ENCODE assay signal across 8 cellular contexts in the genomic region with DNA sequence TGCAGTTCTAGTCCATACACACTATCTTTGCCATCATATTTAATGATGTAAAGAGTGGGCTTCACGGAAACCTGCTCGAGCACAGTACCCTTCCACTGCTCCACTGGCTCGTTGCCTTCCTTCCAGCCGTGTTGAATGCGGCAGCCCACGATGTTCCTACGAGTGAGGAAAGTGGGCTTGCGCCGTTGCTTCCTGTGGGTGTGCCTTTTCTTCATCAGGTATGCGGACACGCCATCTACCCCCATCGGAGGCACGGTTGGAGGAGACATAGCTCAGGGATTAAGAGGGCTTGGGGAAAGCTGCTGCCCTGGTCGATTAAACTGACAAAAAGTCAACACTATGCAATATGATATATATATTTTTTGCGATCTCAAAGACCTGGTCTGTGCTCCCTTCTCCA. TPM values are rescaled to one million over a fixed set of nuclear protein-coding genes. Genes with fewer than 3 reads are reported as not detected.
DNase-seq lines count a peak whose midpoint lies in the region; ATAC-seq, FAIRE-seq and TF ChIP-seq lines count a peak whose summit lies in the region.

No MANE protein-coding gene starts in this region.

- 0 to 41% (median 10%) methylated on average over 15 of the region's 15 CpGs for WGBS in small intestine, 3 donors

- H3K4me2 ChIP-seq in OCI-LY3 (ENCODE audit: low read length) = peak overlapping the region; percentile 93

- H3K4me3 ChIP-seq in OCI-LY3 (ENCODE audit: low read length) (peak overlapping the region; percentile 88), astrocyte of the spinal cord (ENCODE audit: low read depth, low read length) (peak overlapping the region; percentile 59), small intestine (ENCODE audit: low read depth in 1 of 2, low read length in 2 of 2) (peak overlapping the region; percentile 47 to 64)

- TF ChIP-seq POLR2A in GM18951 (IDR thresholded peaks at IDR 0.05; ENCODE audit: extremely low read depth, insufficient read depth, insufficient read length) = peak; percentile 8

- peak overlapping the region; percentile 76 for H3K27ac ChIP-seq in OCI-LY3 (ENCODE audit: low read length)
- peak overlapping the region in 1 of 2 donors; percentile 89 for H3K27ac ChIP-seq in small intestine (ENCODE audit: low read depth in 1 of 2, low read length in 1 of 2)

- H3K4me1 ChIP-seq in OCI-LY3 (ENCODE audit: low read length) (peaks cover 14% of the 10 kb centered on the region), small intestine (ENCODE audit: control insufficient read depth in 2 of 2, insufficient read depth in 1 of 2, low read depth in 1 of 2, low read length in 1 of 2) (no peaks in the 10 kb centered on the region)

- H3K36me3 ChIP-seq in OCI-LY3 (replicated peaks; ENCODE audit: low read depth, low read length) (no peaks in the 10 kb centered on the region), small intestine (ENCODE audit: control insufficient read depth in 2 of 2, insufficient read depth in 2 of 2, low read length in 2 of 2) (no peaks in the 10 kb centered on the region)

- H3K9me3 ChIP-seq in OCI-LY3 (ENCODE audit: insufficient read depth, low read length) (no peaks in the 10 kb centered on the region), small intestine (ENCODE audit: control insufficient read depth, low read depth) (no peaks in the 10 kb centered on the region)

- TF ChIP-seq CTCF in OCI-LY3 (IDR thresholded peaks at IDR 0.05; ENCODE audit: low read depth, low read length) (no peak), astrocyte of the spinal cord (IDR thresholded peaks at IDR 0.05; ENCODE audit: low read depth, low read length) (no peak)

- in situ Hi-C loops in GM18951 (cut with MboI; ENCODE audit: low sequenced_read_pairs, unreplicated experiment) = no loop called here
- in situ Hi-C loops in astrocyte of the spinal cord (cut with HindIII; ENCODE audit: low sequenced_read_pairs) = no loop called here

- H3K27me3 ChIP-seq in OCI-LY3 (ENCODE audit: low read depth, low read length) = no peaks in the 10 kb centered on the region
- no peaks in the 10 kb centered on the region for H3K27me3 ChIP-seq in small intestine (ENCODE audit: control insufficient read depth in 2 of 2, insufficient read depth in 2 of 2, low read length in 2 of 2)

- peak; percentile 26 for ATAC-seq in HG03159 (IDR thresholded peaks at IDR 0.05; ENCODE audit: unreplicated experiment)

- no peak for FAIRE-seq in small intestine (lab: Jason Lieb, UNC)

- peak overlapping the region; percentile 80 for H3K9ac ChIP-seq in OCI-LY3 (ENCODE audit: low read length)

- DNase-seq in CD1c-positive myeloid dendritic cell (ENCODE audit: extremely low spot score) = peak; percentile 25
- DNase-seq in astrocyte of the spinal cord (ENCODE audit: low read depth, low spot score) = no peak
- peak; percentile 10 for DNase-seq in iPS-NIHi7 (ENCODE audit: extremely low spot score)
- DNase-seq in small intestine = peak; percentile 13
- DNase-seq in SKM-1 treated with dmso at 0.1 percent for 144 hours (lab: John Stamatoyannopoulos, UW; ENCODE audit: unreplicated experiment) = no peak

- no peaks in the 10 kb centered on the region for H4K20me1 ChIP-seq in OCI-LY3 (ENCODE audit: insufficient read depth, low read length)

- H2AFZ ChIP-seq in OCI-LY3 (ENCODE audit: low read depth, low read length) = peak overlapping the region; percentile 72

- peaks cover 13% of the 10 kb centered on the region for H3K79me2 ChIP-seq in OCI-LY3 (ENCODE audit: low read length)

RNA-seq across cellular contexts. Expression of gene SPIN4, which starts 0.6 kb away (rescaled TPM):
- polyA plus RNA-seq in small intestine = 1 to 10 TPM in 1 of 3 donors, under 1 TPM in 2; 0.54 to 2.6 (median 0.89) TPM

Comparison
In these comparisons a context has a peak if more than half of its experiments do, and no peak if none do; other contexts are left out.
1. DNase-seq: peak in CD1c-positive myeloid dendritic cell (single experiment), iPS-NIHi7 (single experiment) and small intestine (single experiment); none in astrocyte of the spinal cord (single experiment) and SKM-1 treated with dmso at 0.1 percent for 144 hours (single experiment).
2. Peak in every context shown above with its lines, with median percentiles within 50 percentile points of each other: H3K4me3 ChIP-seq.